In genomic region chrX:80808160-80808735, GRCh38 we compare ENCODE assay signal across 8 cellular contexts. TPM values are rescaled to one million over a fixed set of nuclear protein-coding genes. Genes with fewer than 3 reads are reported as not detected.
DNase-seq lines count a peak whose midpoint lies in the region; ATAC-seq and TF ChIP-seq lines count a peak whose summit lies in the region.

No MANE protein-coding gene starts in this region.

- TF ChIP-seq CTCF in fibroblast of pulmonary artery (IDR thresholded peaks at IDR 0.05; ENCODE audit: low read length, missing control alignments), result no peak

- H3K4me3 Mint-ChIP-seq in natural killer cell treated with Interleukin-12 subunit alpha and Interleukin-12 subunit beta and Interleukin-15 and Interleukin-18, amount 100 ng/mL, for 72 hours, result peak overlapping the region; percentile 93

- no peaks in the 10 kb centered on the region for H3K27me3 Mint-ChIP-seq in natural killer cell treated with Interleukin-12 subunit alpha and Interleukin-12 subunit beta and Interleukin-15 and Interleukin-18, amount 100 ng/mL, for 72 hours

- H3K36me3 Mint-ChIP-seq in natural killer cell treated with Interleukin-12 subunit alpha and Interleukin-12 subunit beta and Interleukin-15 and Interleukin-18, amount 100 ng/mL, for 72 hours, result no peaks in the 10 kb centered on the region

- ATAC-seq in GM21619 (IDR thresholded peaks at IDR 0.05; ENCODE audit: unreplicated experiment), result peak; percentile 50
- peak; percentile 74 to 83 for ATAC-seq in natural killer cell treated with Interleukin-12 subunit alpha and Interleukin-12 subunit beta and Interleukin-15 and Interleukin-18, amount 100 ng/mL, for 72 hours

- DNase-seq in DMS153 treated with DMSO at 0.1 percent for 48 hours (lab: John Stamatoyannopoulos, UW; ENCODE audit: unreplicated experiment) (peak; percentile 37), RPMI7951 (ENCODE audit: low read depth) (peak; percentile 80), fibroblast of pulmonary artery (ENCODE audit: low read depth) (peak; percentile 75), stromal cell of bone marrow (ENCODE audit: low read depth) (peak; percentile 59)
- peak; percentile 82 for DNase-seq in Jurkat, Clone E6-1 (ENCODE audit: low read depth, low spot score)
- DNase-seq in activated T-helper 9 cell treated with anti-CD3 and anti-CD28 coated beads, Interleukin-2, amount 50 U/mL, for 16 hours (ENCODE audit: low read depth), result peak; percentile 46
- peak; percentile 82 for DNase-seq in natural killer cell treated with Interleukin-12 subunit alpha and Interleukin-12 subunit beta and Interleukin-15 and Interleukin-18, amount 100 ng/mL, for 72 hours (ENCODE audit: low spot score)

- H3K9me3 Mint-ChIP-seq in natural killer cell treated with Interleukin-12 subunit alpha and Interleukin-12 subunit beta and Interleukin-15 and Interleukin-18, amount 100 ng/mL, for 72 hours, result no peaks in the 10 kb centered on the region

- H3K4me3 ChIP-seq in Jurkat, Clone E6-1 (ENCODE audit: low read length), result peak overlapping the region; percentile 79
- H3K4me3 ChIP-seq in fibroblast of pulmonary artery (replicated peaks; ENCODE audit: low read depth, low read length), result peak overlapping the region; percentile 78

- peaks cover 8 to 10% of the 10 kb centered on the region in 2 donors for H3K4me1 Mint-ChIP-seq in natural killer cell treated with Interleukin-12 subunit alpha and Interleukin-12 subunit beta and Interleukin-15 and Interleukin-18, amount 100 ng/mL, for 72 hours (ENCODE audit: low read depth in 2 of 2)

- peak overlapping the region; percentile 74 to 98 for H3K27ac Mint-ChIP-seq in natural killer cell treated with Interleukin-12 subunit alpha and Interleukin-12 subunit beta and Interleukin-15 and Interleukin-18, amount 100 ng/mL, for 72 hours

RNA-seq across cellular contexts. Expression of gene BRWD3, which starts 1.4 kb away (rescaled TPM):
- polyA plus RNA-seq in Jurkat, Clone E6-1 (2012; ENCODE audit: insufficient read depth, insufficient read length), result 5.4 TPM
- total RNA-seq in RPMI7951 (2014; rRNA removed; shearing (Covaris generic)), result 9.5 and 11.4 TPM in 2 replicates
- 10 to 100 TPM; 32.3 to 32.8 TPM for total RNA-seq in natural killer cell treated with Interleukin-12 subunit alpha and Interleukin-12 subunit beta and Interleukin-15 and Interleukin-18, amount 100 ng/mL, for 72 hours

Comparison
In these comparisons a context has a peak if more than half of its experiments do, and no peak if none do; other contexts are left out.
1. Peak in every context shown above with its lines: DNase-seq, ATAC-seq and H3K4me3 ChIP-seq.